8 cellular contexts compared by ENCODE assay signal in the genomic region with DNA sequence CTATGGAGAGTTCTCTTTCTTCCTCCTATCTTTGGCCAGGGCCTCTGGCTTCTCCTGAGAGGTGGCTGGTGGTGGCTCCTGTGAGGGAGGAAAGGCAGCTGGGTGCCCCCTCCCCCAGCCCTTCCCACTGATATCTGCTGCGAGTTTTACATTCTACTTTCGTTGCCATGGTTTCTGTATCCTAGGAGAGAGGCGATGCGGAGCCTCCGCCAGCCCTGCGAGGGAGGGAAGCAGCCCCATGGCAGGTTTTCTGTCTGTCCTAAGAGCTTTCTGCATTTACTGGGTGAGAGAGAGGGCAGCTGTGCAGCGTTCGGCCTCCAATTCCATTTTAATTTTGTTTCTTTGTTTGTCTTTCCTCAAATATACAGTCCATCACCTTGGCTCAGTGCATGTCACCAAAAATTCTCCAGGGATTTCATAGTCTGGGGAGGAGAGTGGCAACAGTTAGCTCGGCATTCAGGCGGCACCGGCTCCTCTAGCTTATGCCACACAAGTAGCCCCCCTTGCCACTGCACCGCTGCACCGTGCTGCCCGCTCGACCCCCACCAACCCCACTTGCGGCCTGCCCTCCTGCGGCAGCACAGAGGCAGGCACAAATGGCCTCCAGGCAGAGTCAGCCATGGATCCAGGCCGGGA. TPM values are rescaled to one million over a fixed set of nuclear protein-coding genes. Genes with fewer than 3 reads are reported as not detected.
A peak's percentile ranks its signal among the peaks of the same experiment; 100 is the strongest.
DNase-seq lines count a peak whose midpoint lies in the region; ATAC-seq and TF ChIP-seq lines count a peak whose summit lies in the region.

No MANE protein-coding gene starts in this region.

- no peaks in the 10 kb centered on the region for H3K9me3 Mint-ChIP-seq in activated naive CD4-positive, alpha-beta T cell treated with anti-CD3 and anti-CD28 coated beads, Interleukin-2, amount 50 U/mL, for 24 hours
- peaks cover 0 to 1% (median 0%) of the 10 kb centered on the region in 7 donors for H3K9me3 Mint-ChIP-seq in naive B cell

- no peak for TF ChIP-seq POLR2A in erythroblast (IDR thresholded peaks at IDR 0.05; ENCODE audit: low read length)

- H3K4me1 Mint-ChIP-seq in activated naive CD4-positive, alpha-beta T cell treated with anti-CD3 and anti-CD28 coated beads, Interleukin-2, amount 50 U/mL, for 24 hours: peaks cover 79% of the 10 kb centered on the region
- peaks cover 52 to 80% (median 76%) of the 10 kb centered on the region in 3 donors for H3K4me1 Mint-ChIP-seq in naive B cell

- peak overlapping the region; percentile 65 for H3K27ac Mint-ChIP-seq in activated naive CD4-positive, alpha-beta T cell treated with anti-CD3 and anti-CD28 coated beads, Interleukin-2, amount 50 U/mL, for 24 hours
- H3K27ac Mint-ChIP-seq in naive B cell: peak overlapping the region; percentile 96 to 99 (median 97)

- peak overlapping the region; percentile 51 for H3K4me3 ChIP-seq in coronary artery

- no peaks in the 10 kb centered on the region for H3K27me3 Mint-ChIP-seq in activated naive CD4-positive, alpha-beta T cell treated with anti-CD3 and anti-CD28 coated beads, Interleukin-2, amount 50 U/mL, for 24 hours
- no peaks in the 10 kb centered on the region for H3K27me3 Mint-ChIP-seq in naive B cell

- peak overlapping the region; percentile 88 to 94 for H3K27ac ChIP-seq in coronary artery

- TF ChIP-seq CTCF in coronary artery (IDR thresholded peaks at IDR 0.05): no peak

- H3K36me3 Mint-ChIP-seq in activated naive CD4-positive, alpha-beta T cell treated with anti-CD3 and anti-CD28 coated beads, Interleukin-2, amount 50 U/mL, for 24 hours: peaks cover 3% of the 10 kb centered on the region
- peaks cover 0 to 7% of the 10 kb centered on the region in 2 donors for H3K36me3 Mint-ChIP-seq in naive B cell

- peak in 1 of 2 donors; percentile 0 for ATAC-seq in naive B cell (ENCODE audit: low read depth in 2 of 2)
- ATAC-seq in HG03097 (IDR thresholded peaks at IDR 0.05; ENCODE audit: low FRiP score, unreplicated experiment): no peak

- no peak for DNase-seq in activated naive CD4-positive, alpha-beta T cell treated with Interleukin-2 at 50 U/mL for 16 hours
- DNase-seq in NCI-H526 treated with DMSO at 0.1 percent for 48 hours (lab: John Stamatoyannopoulos, UW): peak; percentile 78
- DNase-seq in coronary artery (ENCODE audit: low spot score): peak; percentile 91
- no peak for DNase-seq in naive B cell
- no peak for DNase-seq in AG08395 (ENCODE audit: low spot score)
- DNase-seq in erythroblast (lab: John Stamatoyannopoulos, UW): no peak

- peak overlapping the region; percentile 60 for H3K4me3 Mint-ChIP-seq in activated naive CD4-positive, alpha-beta T cell treated with anti-CD3 and anti-CD28 coated beads, Interleukin-2, amount 50 U/mL, for 24 hours
- peak overlapping the region; percentile 70 to 85 (median 78) for H3K4me3 Mint-ChIP-seq in naive B cell

RNA-seq across cellular contexts. Expression of a gene that starts 20.4 kb away (rescaled TPM):
- 10 to 100 TPM; 15.7 to 28.4 (median 18.6) TPM for polyA plus RNA-seq in naive B cell (ENCODE audit: low read depth in 6 of 6)

Comparison
In these comparisons a context has a peak if more than half of its experiments do, and no peak if none do; other contexts are left out.
1. DNase-seq: peak in NCI-H526 treated with DMSO at 0.1 percent for 48 hours (single experiment) and coronary artery (single experiment); none in activated naive CD4-positive, alpha-beta T cell treated with Interleukin-2 at 50 U/mL for 16 hours (single experiment), naive B cell (single experiment), AG08395 (single experiment) and erythroblast (0 of 2).